ENCODE assay signal across 17 cellular contexts in genomic region chr7:259751-260405, GRCh38. TPM values are rescaled to one million over a fixed set of nuclear protein-coding genes. Genes with fewer than 3 reads are reported as not detected.
A peak's percentile ranks its signal among the peaks of the same experiment; 100 is the strongest.
DNase-seq lines count a peak whose midpoint lies in the region; ATAC-seq and TF ChIP-seq lines count a peak whose summit lies in the region.
"Had no signal": no experiment of that assay in that cellular context is flagged by ENCODE, and none has a peak within 500 bp of the region (broad histone marks: within the 10 kb centered on the region; RNA-seq: fewer than 3 reads in every experiment).

No MANE protein-coding gene starts in this region.

- TF ChIP-seq POLR2A in heart left ventricle (IDR thresholded peaks at IDR 0.05): no peak

- DNase-seq in heart left ventricle (peak in 3 of 5 donors; percentile 18 to 21 (median 19)), cardiac septum (ENCODE audit: low spot score) (no peak), osteoblast (ENCODE audit: insufficient read length, low spot score, missing footprints) (peak; percentile 76), HK-2 (ENCODE audit: unreplicated experiment) (no peak), 8988T (no peak)
- DNase-seq in activated T-helper 1 cell treated with anti-CD3 and anti-CD28 coated beads, Interleukin-12 subunit alpha, Interleukin-12 subunit beta, Interleukin-2, Interleukin-4 antibody, amounts not matched to agents 30 ng/mL and 10 ng/mL and 1 ng/mL, durations not matched to agents 14 hours and 24 hours and 36 hours (ENCODE audit: low spot score): no peak
- DNase-seq: CD4-positive, alpha-beta T cell; DMS79; H7; NCI-H1436 treated with DMSO at 0.1 percent for 48 hours; NCI-H226; NCI-H526; SHP77 treated with DMSO at 0.1 percent for 48 hours had no signal

- H3K36me3 ChIP-seq in heart left ventricle (peaks cover 0 to 60% (median 41%) of the 10 kb centered on the region in 9 donors), osteoblast (ENCODE audit: insufficient read depth, low read length) (peaks cover 54% of the 10 kb centered on the region)

- H3K27ac ChIP-seq in heart left ventricle (no peak overlapping the region), osteoblast (ENCODE audit: low read depth, low read length) (no peak overlapping the region)

- no peak overlapping the region for H3K4me3 ChIP-seq in heart left ventricle
- H3K4me3 ChIP-seq in iPS-18c (ENCODE audit: insufficient read depth, low read depth, low read length): 0 out of 2 replicates have a peak overlapping the region, but pooled peaks have one; percentile 20
- no peak overlapping the region for H3K4me3 ChIP-seq in osteoblast (ENCODE audit: insufficient read depth, low read length)

- H3K4me1 ChIP-seq in heart left ventricle: no peaks in the 10 kb centered on the region
- no peaks in the 10 kb centered on the region for H3K4me1 ChIP-seq in osteoblast (ENCODE audit: insufficient read depth, low read length)

- 91 to 96% (median 95%) methylated on average over 33 to 44 of the region's 44 CpGs for WGBS in heart left ventricle, 4 donors

- H3K36me3 Mint-ChIP-seq in activated T-helper 1 cell treated with anti-CD3 and anti-CD28 coated beads, Interleukin-12 subunit alpha, Interleukin-12 subunit beta, Interleukin-2, Interleukin-4 antibody, amounts not matched to agents 30 ng/mL and 10 ng/mL and 1 ng/mL, durations not matched to agents 14 hours and 24 hours and 36 hours (ENCODE audit: low read depth): no peaks in the 10 kb centered on the region

- intact Hi-C loops in heart left ventricle (cut with DNase I): no loop called here
- intact Hi-C loops in cardiac septum (cut with DNase I): no loop called here
- intact Hi-C loops in activated T-helper 1 cell treated with anti-CD3 and anti-CD28 coated beads, Interleukin-12 subunit alpha, Interleukin-12 subunit beta, Interleukin-2, Interleukin-4 antibody, amounts not matched to agents 30 ng/mL and 10 ng/mL and 1 ng/mL, durations not matched to agents 14 hours and 24 hours and 36 hours (cut with micrococcal nuclease): no loop called here

- H3K27me3 Mint-ChIP-seq in activated T-helper 1 cell treated with anti-CD3 and anti-CD28 coated beads, Interleukin-12 subunit alpha, Interleukin-12 subunit beta, Interleukin-2, Interleukin-4 antibody, amounts not matched to agents 30 ng/mL and 10 ng/mL and 1 ng/mL, durations not matched to agents 14 hours and 24 hours and 36 hours (ENCODE audit: insufficient read depth): no peaks in the 10 kb centered on the region
- H3K27me3 Mint-ChIP-seq: CD4-positive, alpha-beta T cell had no signal

- TF ChIP-seq CTCF in heart left ventricle (IDR thresholded peaks at IDR 0.05): no peak
- no peak for TF ChIP-seq CTCF in osteoblast (IDR thresholded peaks at IDR 0.05; ENCODE audit: extremely low read depth, low read depth, low read length)

- H3K27ac Mint-ChIP-seq in activated T-helper 1 cell treated with anti-CD3 and anti-CD28 coated beads, Interleukin-12 subunit alpha, Interleukin-12 subunit beta, Interleukin-2, Interleukin-4 antibody, amounts not matched to agents 30 ng/mL and 10 ng/mL and 1 ng/mL, durations not matched to agents 14 hours and 24 hours and 36 hours: no peak overlapping the region
- H3K27ac Mint-ChIP-seq: CD4-positive, alpha-beta T cell had no signal

- H2AFZ ChIP-seq in osteoblast (ENCODE audit: low read length): no peak overlapping the region

- H3K9me3 ChIP-seq in heart left ventricle (peaks cover 0 to 7% (median 0%) of the 10 kb centered on the region in 12 donors), iPS-18c (ENCODE audit: control insufficient read depth, insufficient read depth, low read length) (peaks cover 44% of the 10 kb centered on the region), osteoblast (ENCODE audit: low read depth, low read length) (peaks cover 5% of the 10 kb centered on the region)

- no peak overlapping the region for H3K4me2 ChIP-seq in osteoblast (ENCODE audit: insufficient read depth, low read length)

- H3K4me3 Mint-ChIP-seq in activated T-helper 1 cell treated with anti-CD3 and anti-CD28 coated beads, Interleukin-12 subunit alpha, Interleukin-12 subunit beta, Interleukin-2, Interleukin-4 antibody, amounts not matched to agents 30 ng/mL and 10 ng/mL and 1 ng/mL, durations not matched to agents 14 hours and 24 hours and 36 hours: no peak overlapping the region
- H3K4me3 Mint-ChIP-seq: CD4-positive, alpha-beta T cell had no signal

- ATAC-seq in heart left ventricle (no peak), HG03039 (IDR thresholded peaks at IDR 0.05; ENCODE audit: unreplicated experiment) (no peak)

- H3K79me2 ChIP-seq in osteoblast (ENCODE audit: insufficient read depth, low read length): no peaks in the 10 kb centered on the region

- H3K9me3 Mint-ChIP-seq in activated T-helper 1 cell treated with anti-CD3 and anti-CD28 coated beads, Interleukin-12 subunit alpha, Interleukin-12 subunit beta, Interleukin-2, Interleukin-4 antibody, amounts not matched to agents 30 ng/mL and 10 ng/mL and 1 ng/mL, durations not matched to agents 14 hours and 24 hours and 36 hours: peaks cover 8% of the 10 kb centered on the region
- H3K9me3 Mint-ChIP-seq: CD4-positive, alpha-beta T cell had no signal

- peaks cover 6% of the 10 kb centered on the region for H4K20me1 ChIP-seq in osteoblast (ENCODE audit: insufficient read depth, low read length)

- H3K4me1 Mint-ChIP-seq in activated T-helper 1 cell treated with anti-CD3 and anti-CD28 coated beads, Interleukin-12 subunit alpha, Interleukin-12 subunit beta, Interleukin-2, Interleukin-4 antibody, amounts not matched to agents 30 ng/mL and 10 ng/mL and 1 ng/mL, durations not matched to agents 14 hours and 24 hours and 36 hours (ENCODE audit: low read depth): no peaks in the 10 kb centered on the region

- H3K27me3 ChIP-seq in heart left ventricle (no peaks in the 10 kb centered on the region), osteoblast (ENCODE audit: insufficient read depth, low read length) (no peaks in the 10 kb centered on the region)

RNA-seq across cellular contexts. Expression of gene FOXL3, which starts 30.1 kb away (rescaled TPM):
- not detected for total RNA-seq in heart left ventricle
- not detected for polyA plus RNA-seq in heart left ventricle
- total RNA-seq in cardiac septum: not detected
- not detected in 2 replicates for total RNA-seq in osteoblast
- total RNA-seq in activated T-helper 1 cell treated with anti-CD3 and anti-CD28 coated beads, Interleukin-12 subunit alpha, Interleukin-12 subunit beta, Interleukin-2, Interleukin-4 antibody, amounts not matched to agents 30 ng/mL and 10 ng/mL and 1 ng/mL, durations not matched to agents 14 hours and 24 hours and 36 hours: not detected in 2 replicates
- total RNA-seq: A673; CD4-positive, alpha-beta T cell; G401; H7 had no signal

Comparison
In these comparisons a context has a peak if more than half of its experiments do, and no peak if none do; other contexts are left out.
1. DNase-seq: peak in heart left ventricle (3 of 5) and osteoblast (single experiment); none in cardiac septum (single experiment), activated T-helper 1 cell treated with anti-CD3 and anti-CD28 coated beads, Interleukin-12 subunit alpha, Interleukin-12 subunit beta, Interleukin-2, Interleukin-4 antibody, amounts not matched to agents 30 ng/mL and 10 ng/mL and 1 ng/mL, durations not matched to agents 14 hours and 24 hours and 36 hours (single experiment), HK-2 (single experiment) and 8988T (single experiment).